In genomic region chr4:16693040-16693506, GRCh38 we compare ENCODE assay signal across 1 cellular context.
TF ChIP-seq lines count a peak whose summit lies in the region.

No MANE protein-coding gene starts in this region.

TF ChIP-seq in IMR-90, 13 proteins besides CTCF, POLR2A, EP300 and RAD21:
- no peak for TF ChIP-seq CEBPB (IDR thresholded peaks at IDR 0.05; ENCODE audit: low read depth, low read length)
- no peak for TF ChIP-seq ELK1 (IDR thresholded peaks at IDR 0.05; ENCODE audit: borderline replicate concordance, low read depth, low read length)
- no peak for TF ChIP-seq USF2 (IDR thresholded peaks at IDR 0.05; ENCODE audit: low read depth, low read length)
- no peak for TF ChIP-seq MAFK (IDR thresholded peaks at IDR 0.05; ENCODE audit: low read depth, low read length)
- TF ChIP-seq MAZ (IDR thresholded peaks at IDR 0.05; ENCODE audit: borderline replicate concordance, low read depth, low read length), result no peak
- no peak for TF ChIP-seq RFX5 (IDR thresholded peaks at IDR 0.05; ENCODE audit: low read depth, low read length)
- no peak for TF ChIP-seq BHLHE40 (IDR thresholded peaks at IDR 0.05; ENCODE audit: low read depth, low read length)
- TF ChIP-seq SMC3 (IDR thresholded peaks at IDR 0.05; ENCODE audit: low read depth, low read length), result no peak
- TF ChIP-seq MXI1 (IDR thresholded peaks at IDR 0.05; ENCODE audit: borderline replicate concordance, low read depth, low read length), result no peak
- no peak for TF ChIP-seq NFE2L2 (IDR thresholded peaks at IDR 0.05; ENCODE audit: low read depth, low read length)
- TF ChIP-seq FOS (IDR thresholded peaks at IDR 0.05; ENCODE audit: low read depth, low read length), result no peak
- TF ChIP-seq RCOR1 (IDR thresholded peaks at IDR 0.05; ENCODE audit: insufficient replicate concordance, low read length), result no peak
- no peak for TF ChIP-seq CHD1 (IDR thresholded peaks at IDR 0.05; ENCODE audit: low read depth, low read length)
